Comparison of ENCODE assay signal across 16 cellular contexts in the genomic region with DNA sequence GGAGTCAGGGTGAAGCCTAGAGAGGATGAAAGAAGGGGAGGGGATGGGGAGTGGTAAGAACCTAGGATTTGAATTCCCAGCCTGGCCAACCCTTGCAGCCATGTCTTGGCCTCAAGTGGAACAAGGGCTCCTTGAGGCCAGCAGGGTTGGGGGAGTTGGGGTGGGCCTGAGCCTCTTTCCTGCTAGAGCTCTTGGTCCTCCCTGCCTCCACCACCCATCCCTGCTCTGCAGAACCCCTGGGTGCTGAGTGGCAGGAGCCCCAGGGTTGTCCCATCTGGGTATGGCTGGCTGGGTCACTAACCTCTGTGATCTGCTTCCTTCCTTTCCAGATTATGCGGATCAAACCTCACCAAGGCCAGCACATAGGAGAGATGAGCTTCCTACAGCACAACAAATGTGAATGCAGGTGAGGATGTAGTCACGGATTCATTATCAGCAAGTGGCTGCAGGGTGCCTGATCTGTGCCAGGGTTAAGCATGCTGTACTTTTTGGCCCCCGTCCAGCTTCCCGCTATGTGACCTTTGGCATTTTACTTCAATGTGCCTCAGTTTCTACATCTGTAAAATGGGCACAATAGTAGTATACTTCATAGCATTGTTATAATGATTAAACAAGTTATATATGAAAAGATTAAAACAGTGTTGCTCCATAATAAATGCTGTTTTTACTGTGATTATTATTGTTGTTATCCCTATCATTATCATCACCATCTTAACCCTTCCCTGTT.
"Had no signal": no experiment of that assay in that cellular context is flagged by ENCODE, and none has a peak within 500 bp of the region (broad histone marks: within the 10 kb centered on the region; RNA-seq: fewer than 3 reads in every experiment).

No MANE protein-coding gene starts in this region.

- H3K9me3 ChIP-seq: upper lobe of left lung had no signal

- H3K27me3 ChIP-seq: upper lobe of left lung had no signal

- ATAC-seq: activated CD4-positive, alpha-beta T cell treated with anti-CD3 and anti-CD28 coated beads for 36 hours; activated CD8-positive, alpha-beta T cell treated with anti-CD3 and anti-CD28 coated beads for 36 hours; activated naive CD8-positive, alpha-beta T cell treated with anti-CD3 and anti-CD28 coated beads, Interleukin-2, amount 50 U/mL, for 24 hours; naive thymus-derived CD4-positive, alpha-beta T cell; sciatic nerve; T-cell had no signal

- DNase-seq: activated CD4-positive, alpha-beta T cell treated with anti-CD3 and anti-CD28 coated beads for 36 hours; activated CD8-positive, alpha-beta memory T cell treated with anti-CD3 and anti-CD28 coated beads, Interleukin-2, amount 50 U/mL, for 4 hours; activated CD8-positive, alpha-beta T cell treated with anti-CD3 and anti-CD28 coated beads for 36 hours; activated naive CD4-positive, alpha-beta T cell; activated naive CD8-positive, alpha-beta T cell treated with anti-CD3 and anti-CD28 coated beads, Interleukin-2, amount 50 U/mL, for 24 hours; central memory CD4-positive, alpha-beta T cell; cortex of kidney; effector memory CD4-positive, alpha-beta T cell; naive thymus-derived CD4-positive, alpha-beta T cell; stimulated activated CD4-positive, alpha-beta T cell treated with anti-CD3 and anti-CD28 coated beads, Interleukin-12 subunit alpha, Interleukin-12 subunit beta, amount 100 ng/mL, for 4 hours; stimulated activated naive CD4-positive, alpha-beta T cell; T-cell; upper lobe of left lung; WERI-Rb-1 had no signal

- H3K27ac ChIP-seq: upper lobe of left lung, WERI-Rb-1 had no signal

- H3K4me3 ChIP-seq: upper lobe of left lung had no signal

- FAIRE-seq: astrocyte had no signal
